Comparison of ENCODE assay signal across 13 cellular contexts in genomic region chr3:5140230-5140621, GRCh38. TPM values are rescaled to one million over a fixed set of nuclear protein-coding genes. Genes with fewer than 3 reads are reported as not detected.
A peak's percentile ranks its signal among the peaks of the same experiment; 100 is the strongest.
DNase-seq lines count a peak whose midpoint lies in the region; ATAC-seq and TF ChIP-seq lines count a peak whose summit lies in the region.
"Had no signal": no experiment of that assay in that cellular context is flagged by ENCODE, and none has a peak within 500 bp of the region (broad histone marks: within the 10 kb centered on the region; RNA-seq: fewer than 3 reads in every experiment).

No MANE protein-coding gene starts in this region.

- WGBS in gastroesophageal sphincter (ENCODE audit: low coverage in 1 of 2), 2 donors: 88 to 94% methylated on average over 3 of the region's 4 CpGs

- no peak for TF ChIP-seq POLR2A in gastroesophageal sphincter (IDR thresholded peaks at IDR 0.05)

- peak in 1 of 2 donors; percentile 54 for ATAC-seq in activated naive CD4-positive, alpha-beta T cell treated with anti-CD3 and anti-CD28 coated beads, Interleukin-2, amount 50 U/mL, for 72 hours
- ATAC-seq in HG02938 (IDR thresholded peaks at IDR 0.05; ENCODE audit: unreplicated experiment): peak; percentile 53
- no peak for ATAC-seq in upper lobe of right lung
- ATAC-seq in gastroesophageal sphincter: no peak
- ATAC-seq: T-helper 17 cell had no signal

- H3K4me3 ChIP-seq in upper lobe of right lung (no peak overlapping the region), gastroesophageal sphincter (no peak overlapping the region)
- H3K4me3 ChIP-seq: vagina had no signal

- H3K27me3 Mint-ChIP-seq in activated naive CD8-positive, alpha-beta T cell treated with anti-CD3 and anti-CD28 coated beads for 36 hours: no peaks in the 10 kb centered on the region
- H3K27me3 Mint-ChIP-seq: T-helper 17 cell had no signal

- no peak for TF ChIP-seq CTCF in upper lobe of right lung (IDR thresholded peaks at IDR 0.05)
- TF ChIP-seq CTCF in gastroesophageal sphincter (IDR thresholded peaks at IDR 0.05): no peak

- no peak overlapping the region for H3K4me3 Mint-ChIP-seq in activated naive CD8-positive, alpha-beta T cell treated with anti-CD3 and anti-CD28 coated beads for 36 hours
- H3K4me3 Mint-ChIP-seq: T-helper 17 cell had no signal

- no peaks in the 10 kb centered on the region for H3K9me3 Mint-ChIP-seq in activated naive CD4-positive, alpha-beta T cell treated with anti-CD3 and anti-CD28 coated beads, Interleukin-2, amount 50 U/mL, for 72 hours
- peaks cover 18% of the 10 kb centered on the region for H3K9me3 Mint-ChIP-seq in activated naive CD8-positive, alpha-beta T cell treated with anti-CD3 and anti-CD28 coated beads for 36 hours

- intact Hi-C loops in upper lobe of right lung (cut with DNase I): no loop called here

- H3K4me1 Mint-ChIP-seq in activated naive CD8-positive, alpha-beta T cell treated with anti-CD3 and anti-CD28 coated beads for 36 hours: peaks cover 59% of the 10 kb centered on the region

- peak overlapping the region; percentile 21 for H3K27ac ChIP-seq in upper lobe of right lung
- H3K27ac ChIP-seq in gastroesophageal sphincter: no peak overlapping the region
- H3K27ac ChIP-seq: vagina had no signal

- no peak for TF ChIP-seq EP300 in gastroesophageal sphincter (IDR thresholded peaks at IDR 0.05)

- H3K9me3 ChIP-seq in upper lobe of right lung (no peaks in the 10 kb centered on the region), gastroesophageal sphincter (no peaks in the 10 kb centered on the region)
- H3K9me3 ChIP-seq: vagina had no signal

- DNase-seq in activated naive CD4-positive, alpha-beta T cell treated with anti-CD3 and anti-CD28 coated beads, Interleukin-2, amount 50 U/mL, for 72 hours (ENCODE audit: low spot score in 2 of 2): no peak
- no peak for DNase-seq in activated naive CD4-positive, alpha-beta T cell (lab: John Stamatoyannopoulos, UW)
- no peak for DNase-seq in activated naive CD8-positive, alpha-beta T cell treated with anti-CD3 and anti-CD28 coated beads for 36 hours
- DNase-seq in upper lobe of right lung (no peak), H4 (ENCODE audit: low spot score) (no peak), EL (no peak)
- DNase-seq: H7; NCI-H748 treated with DMSO at 0.1 percent for 48 hours; stimulated activated CD4-positive, alpha-beta T cell treated with anti-CD3 and anti-CD28 coated beads, Interleukin-4, amount 100 ng/mL, for 24 hours; T-helper 17 cell had no signal

- H3K27ac Mint-ChIP-seq in activated naive CD4-positive, alpha-beta T cell treated with anti-CD3 and anti-CD28 coated beads, Interleukin-2, amount 50 U/mL, for 72 hours: peak overlapping the region; percentile 2 to 74
- H3K27ac Mint-ChIP-seq in activated naive CD8-positive, alpha-beta T cell treated with anti-CD3 and anti-CD28 coated beads for 36 hours: peak overlapping the region; percentile 18
- H3K27ac Mint-ChIP-seq: T-helper 17 cell had no signal

- no peaks in the 10 kb centered on the region for H3K36me3 ChIP-seq in upper lobe of right lung
- H3K36me3 ChIP-seq in gastroesophageal sphincter: no peaks in the 10 kb centered on the region
- H3K36me3 ChIP-seq: vagina had no signal

- H3K4me1 ChIP-seq in upper lobe of right lung: peaks cover 61% of the 10 kb centered on the region
- peaks cover 13 to 60% (median 27%) of the 10 kb centered on the region in 3 donors for H3K4me1 ChIP-seq in gastroesophageal sphincter

- H3K36me3 Mint-ChIP-seq in activated naive CD4-positive, alpha-beta T cell treated with anti-CD3 and anti-CD28 coated beads, Interleukin-2, amount 50 U/mL, for 72 hours: peaks cover 9 to 30% of the 10 kb centered on the region in 2 donors
- peaks cover 59% of the 10 kb centered on the region for H3K36me3 Mint-ChIP-seq in activated naive CD8-positive, alpha-beta T cell treated with anti-CD3 and anti-CD28 coated beads for 36 hours

- H3K27me3 ChIP-seq in upper lobe of right lung (no peaks in the 10 kb centered on the region), gastroesophageal sphincter (no peaks in the 10 kb centered on the region)
- H3K27me3 ChIP-seq: vagina had no signal

RNA-seq across cellular contexts. Expression of gene ARL8B, which starts 18.1 kb away (rescaled TPM):
- 10 to 100 TPM; 39.7 to 78.1 TPM for total RNA-seq in activated naive CD4-positive, alpha-beta T cell treated with anti-CD3 and anti-CD28 coated beads, Interleukin-2, amount 50 U/mL, for 72 hours
- total RNA-seq in activated naive CD8-positive, alpha-beta T cell treated with anti-CD3 and anti-CD28 coated beads for 36 hours: 10 to 100 TPM; 52.7 to 56.3 TPM
- total RNA-seq in upper lobe of right lung (91.5 TPM), gastroesophageal sphincter (10 to 100 TPM; 41.5 to 59.9 (median 50.9) TPM)
- total RNA-seq in H4 (2014; rRNA removed; shearing (Covaris generic)): 46.9 and 49.3 TPM in 2 replicates

RNA-seq across cellular contexts. Expression of gene EDEM1, which starts 47.3 kb away (rescaled TPM):
- total RNA-seq in activated naive CD4-positive, alpha-beta T cell treated with anti-CD3 and anti-CD28 coated beads, Interleukin-2, amount 50 U/mL, for 72 hours: 100 to 1,000 TPM; 181 to 200 TPM
- total RNA-seq in activated naive CD8-positive, alpha-beta T cell treated with anti-CD3 and anti-CD28 coated beads for 36 hours: 100 to 1,000 TPM; 132 to 133 TPM
- total RNA-seq in upper lobe of right lung (88.6 TPM), gastroesophageal sphincter (10 to 100 TPM; 18.4 to 41.7 (median 35.8) TPM)
- total RNA-seq in H4 (2014; rRNA removed; shearing (Covaris generic)): 13.0 and 17.5 TPM in 2 replicates
